ENCODE assay signal across 24 cellular contexts in the genomic region with DNA sequence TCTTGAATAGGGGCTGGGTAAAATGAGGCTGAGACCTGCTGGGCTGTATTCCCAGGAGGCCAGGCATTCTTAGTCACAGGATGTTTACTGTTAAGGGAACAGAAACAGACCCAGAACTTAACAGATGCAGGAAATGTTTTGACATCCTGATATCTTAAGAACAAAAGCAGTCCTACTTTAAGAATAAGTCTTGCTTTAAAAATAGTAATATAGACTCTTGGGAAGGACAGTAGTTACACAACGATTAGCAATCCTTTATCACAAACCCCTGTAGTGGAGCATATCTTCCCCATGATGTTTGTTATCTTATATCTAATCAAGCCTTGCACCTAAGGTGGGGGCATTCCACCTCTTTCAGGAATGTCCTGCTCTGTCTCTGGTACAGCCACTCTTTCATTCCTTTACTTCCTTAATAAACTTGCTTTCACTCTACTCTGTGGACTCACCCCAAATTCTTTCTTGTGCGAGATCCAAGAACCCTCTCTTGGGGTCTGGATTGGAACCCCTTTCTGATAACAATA.
DNase-seq lines count a peak whose midpoint lies in the region; TF ChIP-seq lines count a peak whose summit lies in the region.
"Had no signal": no experiment of that assay in that cellular context is flagged by ENCODE, and none has a peak within 500 bp of the region (broad histone marks: within the 10 kb centered on the region; RNA-seq: fewer than 3 reads in every experiment).

No MANE protein-coding gene starts in this region.

- H3K79me1 ChIP-seq in mesenchymal stem cell (replicated peaks; ENCODE audit: low read length, poor library complexity, severe bottlenecking) = no peaks in the 10 kb centered on the region
- no peaks in the 10 kb centered on the region for H3K79me1 ChIP-seq in H9 (ENCODE audit: insufficient read depth, low read depth, low read length, poor library complexity, severe bottlenecking)

- no peak overlapping the region for H3K4me3 ChIP-seq in BLaER1 treated with 17β-estradiol and CSF1 and Interleukin-3, amounts not matched to agents 10 nM and 100 nM
- no peak overlapping the region for H3K4me3 ChIP-seq in mesenchymal stem cell (ENCODE audit: insufficient read depth in 1 of 2, low read depth in 1 of 2, low read length in 2 of 2)
- H3K4me3 ChIP-seq in colonic mucosa = no peak overlapping the region
- H3K4me3 ChIP-seq: gastroesophageal sphincter, spleen, suprapubic skin had no signal

- H3K79me2 ChIP-seq in H9 (ENCODE audit: insufficient read depth, low read length) = no peaks in the 10 kb centered on the region

- WGBS in mesenchymal stem cell = 36% methylated on average over 2 of the region's 2 CpGs
- WGBS in H9 (ENCODE audit: extremely low coverage, insufficient read length, low lambda C conversion rate) = no CpG with 5 or more reads among the region's 2 CpGs

- H3K9ac ChIP-seq in BLaER1 treated with 17β-estradiol and CSF1 and Interleukin-3, amounts not matched to agents 10 nM and 100 nM = peak overlapping the region; percentile 23 to 86 (median 83); a peak in 20 of 22 replicates
- no peak overlapping the region for H3K9ac ChIP-seq in mesenchymal stem cell (ENCODE audit: low read length)
- no peak overlapping the region for H3K9ac ChIP-seq in colonic mucosa (ENCODE audit: low read depth in 2 of 2, low read length in 2 of 2)
- H3K9ac ChIP-seq in H9 (ENCODE audit: extremely low read depth, insufficient read length, low read length) = no peak overlapping the region

- TF ChIP-seq CTCF in endothelial cell (IDR thresholded peaks at IDR 0.05; ENCODE audit: unreplicated experiment) (no peak), colonic mucosa (IDR thresholded peaks at IDR 0.05) (no peak), H9 (conservative IDR thresholded peaks at IDR 0.05) (no peak)

- H3K36me3 ChIP-seq in BLaER1 treated with 17β-estradiol and CSF1 and Interleukin-3, amounts not matched to agents 10 nM and 100 nM = peaks cover 0 to 7% (median 0%) of the 10 kb centered on the region in 11 experiments; a peak in 1 of 22 replicates
- no peaks in the 10 kb centered on the region for H3K36me3 ChIP-seq in mesenchymal stem cell (ENCODE audit: control insufficient read depth in 1 of 2, insufficient read depth in 2 of 2, low read depth in 1 of 2, low read length in 2 of 2)
- no peaks in the 10 kb centered on the region for H3K36me3 ChIP-seq in colonic mucosa
- H3K36me3 ChIP-seq: gastroesophageal sphincter, spleen, suprapubic skin had no signal

- peak; percentile 50 for DNase-seq in M059J (ENCODE audit: low read depth)
- DNase-seq in endothelial cell (ENCODE audit: low spot score) = no peak
- DNase-seq in mesenchymal stem cell = peak; percentile 67
- DNase-seq in NCI-H2081 (lab: John Stamatoyannopoulos, UW) = no peak
- DNase-seq in colonic mucosa = no peak
- DNase-seq in DMS 273 treated with DMSO at 0.1 percent for 48 hours (lab: John Stamatoyannopoulos, UW) = no peak
- no peak for DNase-seq in H9
- DNase-seq: activated B cell treated with CpG ODN at 0.5 μM for 24 hours; aorta; erythroblast; naive B cell; NCI-H2081 treated with DMSO at 0.1 percent for 48 hours; NCI-H345; NCI-H774; nucleus accumbens; spleen; stimulated activated CD4-positive, alpha-beta T cell treated with anti-CD3 and anti-CD28 coated beads, Interleukin-2, amount 100 ng/mL, for 48 hours; stimulated activated naive B cell treated with anti-CD40 and anti-IgM and Interleukin-4, amounts not matched to agents 10 μg/mL and 1 μg/mL and 100 μg/mL, for 72 hours; T-helper 9 cell had no signal

- no peak overlapping the region for H2BK15ac ChIP-seq in mesenchymal stem cell (ENCODE audit: low read depth, poor library complexity, severe bottlenecking)
- no peak overlapping the region for H2BK15ac ChIP-seq in H9 (ENCODE audit: low read depth, low read length)

- H3K27me3 Mint-ChIP-seq in endothelial cell (ENCODE audit: unreplicated experiment) (peaks cover 5% of the 10 kb centered on the region), H9 (ENCODE audit: low read depth) (no peaks in the 10 kb centered on the region)

- H3K4me2 ChIP-seq in BLaER1 treated with 17β-estradiol and CSF1 and Interleukin-3, amounts not matched to agents 10 nM and 100 nM = peak overlapping the region; percentile 62 to 86 (median 78)
- H3K4me2 ChIP-seq in mesenchymal stem cell (ENCODE audit: low read length, poor library complexity, severe bottlenecking) = no peak overlapping the region
- no peak overlapping the region for H3K4me2 ChIP-seq in H9 (ENCODE audit: insufficient read depth, insufficient read length, low read length)

- peaks cover 7 to 18% (median 13%) of the 10 kb centered on the region in 11 experiments; a peak in 19 of 22 replicates for H3K9me3 ChIP-seq in BLaER1 treated with 17β-estradiol and CSF1 and Interleukin-3, amounts not matched to agents 10 nM and 100 nM (replicated peaks in 1 of 11)
- H3K9me3 ChIP-seq in mesenchymal stem cell (ENCODE audit: control insufficient read depth, low read length) = no peaks in the 10 kb centered on the region
- no peaks in the 10 kb centered on the region for H3K9me3 ChIP-seq in colonic mucosa
- no peaks in the 10 kb centered on the region for H3K9me3 ChIP-seq in H9 (ENCODE audit: control insufficient read depth, low read depth, low read length)
- H3K9me3 ChIP-seq: gastroesophageal sphincter, spleen, suprapubic skin had no signal

- H3K27me3 ChIP-seq in BLaER1 treated with 17β-estradiol and CSF1 and Interleukin-3, amounts not matched to agents 10 nM and 100 nM = no peaks in the 10 kb centered on the region
- peaks cover 37 to 42% of the 10 kb centered on the region in 2 experiments for H3K27me3 ChIP-seq in mesenchymal stem cell (ENCODE audit: control insufficient read depth in 1 of 2, insufficient read depth in 1 of 2, low read length in 2 of 2)
- no peaks in the 10 kb centered on the region for H3K27me3 ChIP-seq in colonic mucosa
- no peaks in the 10 kb centered on the region for H3K27me3 ChIP-seq in H9 (ENCODE audit: insufficient read depth, low read length)
- H3K27me3 ChIP-seq: gastroesophageal sphincter had no signal

- no peak overlapping the region for H4K91ac ChIP-seq in mesenchymal stem cell (ENCODE audit: low read length)
- H4K91ac ChIP-seq in H9 (ENCODE audit: insufficient read length, low read depth, low read length) = no peak overlapping the region

- intact Hi-C loops in colonic mucosa (cut with DNase I) = no loop called here

- H2BK12ac ChIP-seq in mesenchymal stem cell (ENCODE audit: low read length in 2 of 2) = no peak overlapping the region
- H2BK12ac ChIP-seq in H9 (ENCODE audit: insufficient read length, low read depth, low read length) = no peak overlapping the region

- no peak overlapping the region for H3T11ph ChIP-seq in H9 (ENCODE audit: low read length)

- H3K4me1 Mint-ChIP-seq in endothelial cell (ENCODE audit: unreplicated experiment) (peaks cover 54% of the 10 kb centered on the region), H9 (peaks cover 25 to 33% of the 10 kb centered on the region in 2 experiments)
- H3K4me1 Mint-ChIP-seq: activated B cell treated with CpG ODN at 0.5 μM for 24 hours; activated naive CD4-positive, alpha-beta T cell treated with anti-CD3 and anti-CD28 coated beads, Interleukin-2, amount 50 U/mL, for 24 hours; central memory CD8-positive, alpha-beta T cell had no signal

- no peak overlapping the region for H2BK20ac ChIP-seq in H9 (ENCODE audit: low read depth, low read length, poor library complexity, severe bottlenecking)

- H3K9me3 Mint-ChIP-seq in endothelial cell (ENCODE audit: unreplicated experiment) (no peaks in the 10 kb centered on the region), H9 (peaks cover 3 to 5% of the 10 kb centered on the region in 2 experiments; a peak in 2 of 5 replicates)
- H3K9me3 Mint-ChIP-seq: activated B cell treated with CpG ODN at 0.5 μM for 24 hours; activated naive CD4-positive, alpha-beta T cell treated with anti-CD3 and anti-CD28 coated beads, Interleukin-2, amount 50 U/mL, for 24 hours; central memory CD8-positive, alpha-beta T cell had no signal

- H4K20me1 ChIP-seq in BLaER1 treated with 17β-estradiol and CSF1 and Interleukin-3, amounts not matched to agents 10 nM and 100 nM = no peaks in the 10 kb centered on the region
- peaks cover 3% of the 10 kb centered on the region for H4K20me1 ChIP-seq in H9 (ENCODE audit: control insufficient read depth, insufficient read depth, insufficient read length)

- H2BK120ac ChIP-seq in mesenchymal stem cell (ENCODE audit: low read depth, low read length) (no peak overlapping the region), H9 (ENCODE audit: low read depth, low read length, poor library complexity, severe bottlenecking) (no peak overlapping the region)

- no peak overlapping the region for H2BK5ac ChIP-seq in mesenchymal stem cell (ENCODE audit: low read depth, low read length, poor library complexity, severe bottlenecking)
- no peak overlapping the region for H2BK5ac ChIP-seq in H9 (ENCODE audit: insufficient read length, low read length)

- peak overlapping the region; percentile 86 for H3K27ac Mint-ChIP-seq in endothelial cell (ENCODE audit: unreplicated experiment)
- H3K27ac Mint-ChIP-seq in H9 = no peak overlapping the region
- H3K27ac Mint-ChIP-seq: activated B cell treated with CpG ODN at 0.5 μM for 24 hours; activated naive CD4-positive, alpha-beta T cell treated with anti-CD3 and anti-CD28 coated beads, Interleukin-2, amount 50 U/mL, for 24 hours; stimulated activated naive B cell treated with anti-CD40 and anti-IgM and Interleukin-4, amounts not matched to agents 10 μg/mL and 1 μg/mL and 100 μg/mL, for 72 hours had no signal

- H2AFZ ChIP-seq in mesenchymal stem cell (ENCODE audit: low read depth, low read length) (no peak overlapping the region), H9 (ENCODE audit: low read length) (no peak overlapping the region)

- H3K36me3 Mint-ChIP-seq in endothelial cell (ENCODE audit: low read depth, unreplicated experiment) (no peaks in the 10 kb centered on the region), H9 (ENCODE audit: insufficient read depth in 1 of 3, low read depth in 3 of 3) (no peaks in the 10 kb centered on the region; a peak in 1 of 7 replicates)
- H3K36me3 Mint-ChIP-seq: activated naive CD4-positive, alpha-beta T cell treated with anti-CD3 and anti-CD28 coated beads, Interleukin-2, amount 50 U/mL, for 24 hours; stimulated activated naive B cell treated with anti-CD40 and anti-IgM and Interleukin-4, amounts not matched to agents 10 μg/mL and 1 μg/mL and 100 μg/mL, for 72 hours had no signal

- no peaks in the 10 kb centered on the region for H3K23me2 ChIP-seq in H9 (ENCODE audit: insufficient read length, low read depth, low read length, poor library complexity, severe bottlenecking)

- H3K14ac ChIP-seq in mesenchymal stem cell (ENCODE audit: low read length in 2 of 2) (no peak overlapping the region), H9 (ENCODE audit: insufficient read depth, low read length) (no peak overlapping the region)

- H3K4ac ChIP-seq in mesenchymal stem cell (ENCODE audit: low read depth in 1 of 2, low read length in 2 of 2) (no peak overlapping the region), H9 (ENCODE audit: low read depth, low read length) (no peak overlapping the region)

- no peak overlapping the region for H3K56ac ChIP-seq in H9 (ENCODE audit: insufficient read length, low read depth, low read length)

- H2AK5ac ChIP-seq in mesenchymal stem cell (ENCODE audit: low read length, severe bottlenecking) (no peak overlapping the region), H9 (ENCODE audit: insufficient read length, low read length) (no peak overlapping the region)

- H3K23ac ChIP-seq in mesenchymal stem cell (ENCODE audit: low read length in 2 of 2) = no peak overlapping the region
- H3K23ac ChIP-seq in H9 (ENCODE audit: insufficient read length, low read depth, low read length) = no peak overlapping the region

- H3K4me3 Mint-ChIP-seq in endothelial cell (ENCODE audit: unreplicated experiment) (no peak overlapping the region), H9 (no peak overlapping the region)
- H3K4me3 Mint-ChIP-seq: activated B cell treated with CpG ODN at 0.5 μM for 24 hours; activated naive CD4-positive, alpha-beta T cell treated with anti-CD3 and anti-CD28 coated beads, Interleukin-2, amount 50 U/mL, for 24 hours; central memory CD8-positive, alpha-beta T cell; naive B cell; stimulated activated naive B cell treated with anti-CD40 and anti-IgM and Interleukin-4, amounts not matched to agents 10 μg/mL and 1 μg/mL and 100 μg/mL, for 72 hours had no signal

- H3K4me1 ChIP-seq in BLaER1 treated with 17β-estradiol and CSF1 and Interleukin-3, amounts not matched to agents 10 nM and 100 nM = peaks cover 75 to 100% (median 100%) of the 10 kb centered on the region in 10 experiments
- H3K4me1 ChIP-seq in mesenchymal stem cell (ENCODE audit: control insufficient read depth, insufficient read depth, low read depth, low read length) (peaks cover 10% of the 10 kb centered on the region), colonic mucosa (no peaks in the 10 kb centered on the region), H9 (ENCODE audit: insufficient read depth, low read length) (peaks cover 3% of the 10 kb centered on the region; the same call in 1 of the 2 replicates)
- H3K4me1 ChIP-seq: spleen, suprapubic skin had no signal

- H3K18ac ChIP-seq in mesenchymal stem cell (ENCODE audit: low read depth in 1 of 2, low read length in 2 of 2) (no peak overlapping the region), H9 (ENCODE audit: insufficient read length, low read depth, low read length) (no peak overlapping the region)

- peak overlapping the region; percentile 46 to 99 (median 97); a peak in 21 of 22 replicates for H3K27ac ChIP-seq in BLaER1 treated with 17β-estradiol and CSF1 and Interleukin-3, amounts not matched to agents 10 nM and 100 nM
- H3K27ac ChIP-seq in mesenchymal stem cell (ENCODE audit: low read length, poor library complexity, severe bottlenecking) (no peak overlapping the region), colonic mucosa (no peak overlapping the region), H9 (ENCODE audit: insufficient read length, low read depth, low read length) (no peak overlapping the region)
- H3K27ac ChIP-seq: gastroesophageal sphincter, spleen, suprapubic skin had no signal

- no peak overlapping the region for H4K8ac ChIP-seq in mesenchymal stem cell (ENCODE audit: low read length)
- no peak overlapping the region for H4K8ac ChIP-seq in H9 (replicated peaks; ENCODE audit: insufficient read length, low read depth, low read length)

- H4K5ac ChIP-seq in H9 (ENCODE audit: insufficient read length, low read depth, low read length) = no peak overlapping the region

Comparison
In these comparisons a context has a peak if more than half of its experiments do, and no peak if none do; other contexts are left out.
1. H3K27ac ChIP-seq: peak in BLaER1 treated with 17β-estradiol and CSF1 and Interleukin-3, amounts not matched to agents 10 nM and 100 nM (11 of 11); none in mesenchymal stem cell (single experiment), colonic mucosa (single experiment) and H9 (single experiment).
2. H3K4me2 ChIP-seq: peak in BLaER1 treated with 17β-estradiol and CSF1 and Interleukin-3, amounts not matched to agents 10 nM and 100 nM (11 of 11); none in mesenchymal stem cell (single experiment) and H9 (single experiment).
3. H3K9ac ChIP-seq: peak in BLaER1 treated with 17β-estradiol and CSF1 and Interleukin-3, amounts not matched to agents 10 nM and 100 nM (11 of 11); none in mesenchymal stem cell (single experiment), colonic mucosa (0 of 2) and H9 (single experiment).
4. DNase-seq: peak in M059J (single experiment) and mesenchymal stem cell (single experiment); none in endothelial cell (single experiment), NCI-H2081 (0 of 2), colonic mucosa (single experiment), DMS 273 treated with DMSO at 0.1 percent for 48 hours (single experiment) and H9 (single experiment).